Comparison of ENCODE assay signal across 8 cellular contexts in the genomic region with DNA sequence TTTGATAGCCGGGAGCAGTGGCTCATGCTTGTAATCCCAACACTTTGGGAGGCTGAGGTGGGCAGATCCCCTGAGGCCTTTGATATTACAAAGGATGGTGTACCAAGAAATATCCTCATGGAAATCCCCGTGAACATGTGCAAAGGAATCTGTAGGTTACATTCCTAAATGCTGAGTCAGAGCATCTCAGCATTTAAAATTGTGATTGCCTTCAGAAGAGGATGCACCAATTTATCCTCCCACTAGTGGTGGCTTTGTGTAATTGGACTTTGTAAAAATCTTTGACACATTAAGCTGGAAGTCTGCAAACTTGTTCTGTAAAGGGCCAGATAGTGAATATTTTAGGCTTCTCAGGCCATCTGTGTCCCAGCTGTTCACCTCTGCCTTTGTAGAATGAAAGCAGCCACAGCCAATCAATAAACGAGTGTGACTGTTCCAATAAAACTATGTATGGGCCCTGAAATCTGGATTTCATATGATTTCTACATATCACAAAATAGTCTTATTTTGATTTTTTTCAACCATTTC. TPM values are rescaled to one million over a fixed set of nuclear protein-coding genes. Genes with fewer than 3 reads are reported as not detected.
DNase-seq lines count a peak whose midpoint lies in the region; ATAC-seq and TF ChIP-seq lines count a peak whose summit lies in the region.

No MANE protein-coding gene starts in this region.

- peaks cover 21% of the 10 kb centered on the region; the same call in 1 of the 2 replicates for H3K79me2 ChIP-seq in Loucy (ENCODE audit: insufficient read depth, low read length)
- H3K79me2 ChIP-seq in hepatocyte: peaks cover 31% of the 10 kb centered on the region

- H3K27me3 ChIP-seq in Loucy (ENCODE audit: insufficient read depth, low read length, poor library complexity, severe bottlenecking): no peaks in the 10 kb centered on the region
- no peaks in the 10 kb centered on the region for H3K27me3 ChIP-seq in hepatocyte

- H3K4me3 ChIP-seq in Loucy (ENCODE audit: low read length, poor library complexity, severe bottlenecking) (no peak overlapping the region), hepatocyte (no peak overlapping the region)

- H3K9me3 Mint-ChIP-seq in activated naive CD8-positive, alpha-beta T cell treated with anti-CD3 and anti-CD28 coated beads for 36 hours: no peaks in the 10 kb centered on the region
- H3K9me3 Mint-ChIP-seq in stimulated activated naive CD8-positive, alpha-beta T cell treated with anti-CD3 and anti-CD28 coated beads, Interleukin-15, amount 100 ng/mL, for 72 hours: no peaks in the 10 kb centered on the region

- peaks cover 53% of the 10 kb centered on the region for H3K36me3 Mint-ChIP-seq in activated naive CD8-positive, alpha-beta T cell treated with anti-CD3 and anti-CD28 coated beads for 36 hours

- H3K36me3 ChIP-seq in Loucy (ENCODE audit: insufficient read depth, low read length) (peaks cover 25% of the 10 kb centered on the region; the same call in 1 of the 2 replicates), hepatocyte (replicated peaks; ENCODE audit: insufficient read depth, low read depth) (no peaks in the 10 kb centered on the region)

- no peak overlapping the region for H3K4me3 Mint-ChIP-seq in activated naive CD8-positive, alpha-beta T cell treated with anti-CD3 and anti-CD28 coated beads for 36 hours
- H3K4me3 Mint-ChIP-seq in stimulated activated naive CD8-positive, alpha-beta T cell treated with anti-CD3 and anti-CD28 coated beads, Interleukin-15, amount 100 ng/mL, for 72 hours: no peak overlapping the region

- H2AFZ ChIP-seq in Loucy (ENCODE audit: low read length) (no peak overlapping the region), hepatocyte (no peak overlapping the region)

- peak; percentile 66 for TF ChIP-seq CTCF in Loucy (conservative IDR thresholded peaks at IDR 0.05; ENCODE audit: low read length)
- peak; percentile 43 for TF ChIP-seq CTCF in hepatocyte (IDR thresholded peaks at IDR 0.05; ENCODE audit: poor library complexity)

- H3F3A ChIP-seq in Loucy (ENCODE audit: low read depth): no peaks in the 10 kb centered on the region

- H3K4me2 ChIP-seq in Loucy (ENCODE audit: low read depth, low read length, poor library complexity, severe bottlenecking) (no peak overlapping the region), hepatocyte (no peak overlapping the region)

- H3K27ac ChIP-seq in hepatocyte: peak overlapping the region; percentile 64
- no peak overlapping the region for H3K27ac ChIP-seq in substantia nigra (ENCODE audit: low read depth, low read length, poor library complexity, severe bottlenecking)

- ATAC-seq in GM19452 (IDR thresholded peaks at IDR 0.05; ENCODE audit: unreplicated experiment): peak; percentile 69
- peak; percentile 62 for ATAC-seq in stimulated activated naive CD8-positive, alpha-beta T cell treated with anti-CD3 and anti-CD28 coated beads, Interleukin-15, amount 100 ng/mL, for 72 hours

- no peaks in the 10 kb centered on the region for H3K9me3 ChIP-seq in Loucy (ENCODE audit: insufficient read depth, low read depth, low read length)
- H3K9me3 ChIP-seq in hepatocyte (ENCODE audit: low read depth): no peaks in the 10 kb centered on the region

- H3K4me1 Mint-ChIP-seq in activated naive CD8-positive, alpha-beta T cell treated with anti-CD3 and anti-CD28 coated beads for 36 hours: peaks cover 22% of the 10 kb centered on the region
- H3K4me1 Mint-ChIP-seq in stimulated activated naive CD8-positive, alpha-beta T cell treated with anti-CD3 and anti-CD28 coated beads, Interleukin-15, amount 100 ng/mL, for 72 hours: peaks cover 41% of the 10 kb centered on the region

- peak overlapping the region; percentile 72 for H3K27ac Mint-ChIP-seq in activated naive CD8-positive, alpha-beta T cell treated with anti-CD3 and anti-CD28 coated beads for 36 hours
- H3K27ac Mint-ChIP-seq in stimulated activated naive CD8-positive, alpha-beta T cell treated with anti-CD3 and anti-CD28 coated beads, Interleukin-15, amount 100 ng/mL, for 72 hours: no peak overlapping the region

- H3K9ac ChIP-seq in Loucy (ENCODE audit: low read depth, low read length, poor library complexity, severe bottlenecking): no peak overlapping the region

- no peaks in the 10 kb centered on the region for H3K9me2 ChIP-seq in Loucy (replicated peaks; ENCODE audit: low read depth, low read length)
- no peaks in the 10 kb centered on the region for H3K9me2 ChIP-seq in hepatocyte (replicated peaks; ENCODE audit: insufficient read depth)

- H3K4me1 ChIP-seq in Loucy (ENCODE audit: insufficient read depth, low read length, poor library complexity, severe bottlenecking) (no peaks in the 10 kb centered on the region), hepatocyte (ENCODE audit: insufficient read depth) (no peaks in the 10 kb centered on the region)

- no peaks in the 10 kb centered on the region for H4K20me1 ChIP-seq in Loucy (ENCODE audit: insufficient read depth, low read length, poor library complexity, severe bottlenecking)
- H4K20me1 ChIP-seq in hepatocyte (ENCODE audit: insufficient read depth, poor library complexity, severe bottlenecking): no peaks in the 10 kb centered on the region

- H3K27me3 Mint-ChIP-seq in activated naive CD8-positive, alpha-beta T cell treated with anti-CD3 and anti-CD28 coated beads for 36 hours: no peaks in the 10 kb centered on the region
- H3K27me3 Mint-ChIP-seq in stimulated activated naive CD8-positive, alpha-beta T cell treated with anti-CD3 and anti-CD28 coated beads, Interleukin-15, amount 100 ng/mL, for 72 hours: no peaks in the 10 kb centered on the region

- DNase-seq in DMS53 (lab: John Stamatoyannopoulos, UW) (peak; percentile 74), hepatocyte (ENCODE audit: low spot score) (peak; percentile 78), NCI-H510A treated with DMSO at 0.1 percent for 48 hours (lab: John Stamatoyannopoulos, UW) (no peak), substantia nigra (lab: John Stamatoyannopoulos, UW) (no peak)
- no peak for DNase-seq in activated naive CD8-positive, alpha-beta T cell treated with anti-CD3 and anti-CD28 coated beads for 36 hours
- DNase-seq in stimulated activated naive CD8-positive, alpha-beta T cell treated with anti-CD3 and anti-CD28 coated beads, Interleukin-15, amount 100 ng/mL, for 72 hours: no peak

- 61% methylated on average over 3 of the region's 3 CpGs for WGBS in hepatocyte (ENCODE audit: low lambda C conversion rate, missing lambda C conversion rate)

RNA-seq across cellular contexts. Expression of gene TMEM14B, which starts 11.8 kb away (rescaled TPM):
- total RNA-seq in activated naive CD8-positive, alpha-beta T cell treated with anti-CD3 and anti-CD28 coated beads for 36 hours: 100 to 1,000 TPM; 112 to 113 TPM
- total RNA-seq in hepatocyte: 63.9 and 69.4 TPM in 2 replicates
- 108 and 126 TPM in 2 replicates for polyA plus RNA-seq in hepatocyte

RNA-seq across cellular contexts. Expression of gene TMEM14C, which starts 36.5 kb away (rescaled TPM):
- total RNA-seq in activated naive CD8-positive, alpha-beta T cell treated with anti-CD3 and anti-CD28 coated beads for 36 hours: 10 to 100 TPM; 67.0 to 70.7 TPM
- 155 and 181 TPM in 2 replicates for total RNA-seq in hepatocyte
- polyA plus RNA-seq in hepatocyte: 170 and 176 TPM in 2 replicates

Comparison
In these comparisons a context has a peak if more than half of its experiments do, and no peak if none do; other contexts are left out.
1. DNase-seq: peak in DMS53 (single experiment) and hepatocyte (single experiment); none in activated naive CD8-positive, alpha-beta T cell treated with anti-CD3 and anti-CD28 coated beads for 36 hours (single experiment), stimulated activated naive CD8-positive, alpha-beta T cell treated with anti-CD3 and anti-CD28 coated beads, Interleukin-15, amount 100 ng/mL, for 72 hours (0 of 2), NCI-H510A treated with DMSO at 0.1 percent for 48 hours (single experiment) and substantia nigra (0 of 49).